In the genomic region with DNA sequence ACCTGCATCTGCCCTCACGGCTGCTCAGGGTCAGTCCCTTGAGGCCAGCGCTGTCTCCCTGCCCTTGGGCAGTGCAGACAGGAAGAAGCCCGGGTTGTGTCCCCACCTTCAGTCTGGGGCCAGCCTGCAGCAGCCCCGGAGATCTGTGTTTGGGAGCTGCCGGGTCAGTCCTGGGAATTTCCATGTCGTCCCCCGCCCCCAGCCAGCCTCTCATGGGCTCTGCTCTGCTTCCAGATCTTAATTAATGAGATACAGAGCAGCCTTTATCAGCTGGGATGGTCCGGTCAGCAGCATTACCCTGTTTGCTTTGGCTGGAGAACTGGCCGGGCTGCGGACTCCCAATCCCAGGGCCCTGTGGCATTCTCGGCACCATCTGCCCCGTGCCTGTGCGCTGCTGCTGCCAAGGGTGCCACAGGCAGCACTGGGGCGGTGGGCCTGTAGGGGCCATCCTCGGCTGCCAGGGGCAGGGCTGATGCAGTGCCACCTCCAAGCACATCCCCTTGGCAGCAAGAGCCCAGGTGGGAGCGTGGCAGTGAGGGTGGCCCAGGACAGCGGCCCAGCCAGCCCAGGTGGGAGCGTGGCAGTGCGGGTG, we compare ENCODE assay signal across 14 cellular contexts. TPM values are rescaled to one million over a fixed set of nuclear protein-coding genes. Genes with fewer than 3 reads are reported as not detected.
DNase-seq lines count a peak whose midpoint lies in the region; ATAC-seq, FAIRE-seq and TF ChIP-seq lines count a peak whose summit lies in the region.
"Had no signal": no experiment of that assay in that cellular context is flagged by ENCODE, and none has a peak within 500 bp of the region (broad histone marks: within the 10 kb centered on the region; RNA-seq: fewer than 3 reads in every experiment).

No MANE protein-coding gene starts in this region.

- no peaks in the 10 kb centered on the region for H3K9me2 ChIP-seq in GM23248 (ENCODE audit: insufficient read depth)

- H3K4me3 ChIP-seq in GM23248, result peak overlapping the region; percentile 81
- H3K4me3 ChIP-seq in left lung, result peak overlapping the region in 1 of 2 donors; percentile 66
- peak overlapping the region; percentile 66 to 79 for H3K4me3 ChIP-seq in stomach smooth muscle (ENCODE audit: low read length in 2 of 2)
- no peak overlapping the region for H3K4me3 ChIP-seq in small intestine (ENCODE audit: low read depth in 1 of 2, low read length in 2 of 2)

- peaks cover 10% of the 10 kb centered on the region for H3K4me1 Mint-ChIP-seq in CD4-positive, alpha-beta T cell (ENCODE audit: low read depth)
- H3K4me1 Mint-ChIP-seq: activated naive CD8-positive, alpha-beta T cell treated with anti-CD3 and anti-CD28 coated beads for 36 hours had no signal

- ATAC-seq in left lung, result peak; percentile 10
- ATAC-seq in CD4-positive, alpha-beta T cell (ENCODE audit: poor library complexity), result no peak

- CTCF ChIA-PET in CD4-positive, alpha-beta T cell (lab: Charles Lee), result no interaction called here

- H3K27me3 ChIP-seq in GM23248 (replicated peaks; ENCODE audit: insufficient read depth), result no peaks in the 10 kb centered on the region
- H3K27me3 ChIP-seq in left lung, result peaks cover 0 to 47% of the 10 kb centered on the region in 2 donors
- no peaks in the 10 kb centered on the region for H3K27me3 ChIP-seq in stomach smooth muscle (ENCODE audit: control insufficient read depth in 1 of 2, insufficient read depth in 2 of 2, low read length in 2 of 2)
- peaks cover 38% of the 10 kb centered on the region for H3K27me3 ChIP-seq in CD4-positive, alpha-beta T cell (ENCODE audit: control insufficient read depth, insufficient read depth, low read length)
- peaks cover 0 to 2% of the 10 kb centered on the region in 2 donors for H3K27me3 ChIP-seq in small intestine (ENCODE audit: control insufficient read depth in 2 of 2, insufficient read depth in 2 of 2, low read length in 2 of 2)

- 47 to 48% methylated on average over 18 to 19 of the region's 19 CpGs for WGBS in GM23248 (ENCODE audit: low coverage in 1 of 2, low lambda C conversion rate in 2 of 2, missing lambda C conversion rate in 2 of 2), 2 experiments
- WGBS in small intestine, 3 donors, result 58 to 80% (median 67%) methylated on average over 15 to 19 of the region's 19 CpGs

- H3K4me3 Mint-ChIP-seq in CD4-positive, alpha-beta T cell, result no peak overlapping the region
- H3K4me3 Mint-ChIP-seq: activated naive CD8-positive, alpha-beta T cell treated with anti-CD3 and anti-CD28 coated beads for 36 hours had no signal

- peak overlapping the region; percentile 85 for H3K4me2 ChIP-seq in GM23248 (ENCODE audit: unreplicated experiment)

- in situ Hi-C loops in GM23248 (cut with MboI), result no loop called here

- H3K27ac ChIP-seq in GM23248 (no peak overlapping the region), caudate nucleus (ENCODE audit: low read depth, low read length) (peak overlapping the region; percentile 99), left lung (peak overlapping the region in 1 of 2 donors; percentile 78), stomach smooth muscle (ENCODE audit: low read length) (peak overlapping the region; percentile 74), small intestine (ENCODE audit: low read depth in 1 of 2, low read length in 1 of 2) (no peak overlapping the region)
- no peak overlapping the region for H3K27ac ChIP-seq in CD4-positive, alpha-beta T cell (ENCODE audit: low read depth, low read length)

- no peak overlapping the region for H2AFZ ChIP-seq in GM23248

- no peaks in the 10 kb centered on the region for H3K9me3 ChIP-seq in GM23248 (ENCODE audit: low read depth)
- H3K9me3 ChIP-seq in left lung, result peaks cover 0 to 4% of the 10 kb centered on the region in 2 donors
- H3K9me3 ChIP-seq in stomach smooth muscle (ENCODE audit: control insufficient read depth in 2 of 2, low read length in 2 of 2), result peaks cover 0 to 3% of the 10 kb centered on the region in 2 donors
- peaks cover 19% of the 10 kb centered on the region for H3K9me3 ChIP-seq in CD4-positive, alpha-beta T cell (ENCODE audit: control insufficient read depth, low read length)
- no peaks in the 10 kb centered on the region for H3K9me3 ChIP-seq in small intestine (ENCODE audit: control insufficient read depth, low read depth)

- H3K79me2 ChIP-seq in GM23248 (ENCODE audit: insufficient read depth), result peaks cover 36% of the 10 kb centered on the region

- H3F3A ChIP-seq in GM23248 (ENCODE audit: insufficient read depth), result peaks cover 3% of the 10 kb centered on the region; the same call in 1 of the 2 replicates

- no peaks in the 10 kb centered on the region for H4K20me1 ChIP-seq in GM23248 (ENCODE audit: insufficient read depth)

- no peak for FAIRE-seq in small intestine (lab: Jason Lieb, UNC)

- peaks cover 11% of the 10 kb centered on the region for H3K9me3 Mint-ChIP-seq in CD4-positive, alpha-beta T cell

- intact Hi-C loops in left lung (cut with DNase I), result no loop called here
- intact Hi-C loops in CD4-positive, alpha-beta T cell (cut with DNase I, micrococcal nuclease), result no loop called here

- peak overlapping the region; percentile 13; the same call in 1 of the 2 replicates for H3K9ac ChIP-seq in GM23248
- peak overlapping the region; percentile 58 to 72 for H3K9ac ChIP-seq in stomach smooth muscle (ENCODE audit: low read length in 2 of 2)

- no peaks in the 10 kb centered on the region for H3K36me3 ChIP-seq in GM23248 (ENCODE audit: low read depth)
- peaks cover 0 to 12% of the 10 kb centered on the region in 2 donors for H3K36me3 ChIP-seq in left lung
- peaks cover 0 to 5% of the 10 kb centered on the region in 2 donors for H3K36me3 ChIP-seq in stomach smooth muscle (ENCODE audit: control insufficient read depth in 2 of 2, insufficient read depth in 2 of 2, low read length in 2 of 2)
- H3K36me3 ChIP-seq in small intestine (ENCODE audit: control insufficient read depth in 2 of 2, insufficient read depth in 2 of 2, low read length in 2 of 2), result no peaks in the 10 kb centered on the region

- H3K36me3 Mint-ChIP-seq in CD4-positive, alpha-beta T cell (ENCODE audit: low read depth), result peaks cover 4% of the 10 kb centered on the region
- H3K36me3 Mint-ChIP-seq: activated naive CD8-positive, alpha-beta T cell treated with anti-CD3 and anti-CD28 coated beads for 36 hours had no signal

- H3K4me1 ChIP-seq in GM23248 (ENCODE audit: insufficient read depth) (peaks cover 43% of the 10 kb centered on the region), left lung (peaks cover 11 to 39% of the 10 kb centered on the region in 2 donors), stomach smooth muscle (ENCODE audit: control insufficient read depth, insufficient read depth, low read length) (peaks cover 56% of the 10 kb centered on the region), small intestine (ENCODE audit: control insufficient read depth in 2 of 2, insufficient read depth in 1 of 2, low read depth in 1 of 2, low read length in 1 of 2) (peaks cover 2 to 3% of the 10 kb centered on the region in 2 donors)

- no peak for TF ChIP-seq CTCF in left lung (IDR thresholded peaks at IDR 0.05)
- TF ChIP-seq CTCF in CD4-positive, alpha-beta T cell (IDR thresholded peaks at IDR 0.05), result no peak

- DNase-seq in GM23248 (peak; percentile 40), caudate nucleus (lab: John Stamatoyannopoulos, UW) (peak in 18 of 61 donors; percentile 17 to 54 (median 34)), left lung (peak; percentile 32 to 67), NCI-H2029 (lab: John Stamatoyannopoulos, UW) (no peak), small intestine (no peak)
- no peak for DNase-seq in stimulated activated CD4-positive, alpha-beta T cell treated with anti-CD3 and anti-CD28 coated beads, Interleukin-1b, Interleukin-23, amount 100 ng/mL, for 48 hours
- no peak for DNase-seq in CD4-positive, alpha-beta T cell
- DNase-seq: activated CD4-positive, CD25-positive, alpha-beta regulatory T cell; activated naive CD8-positive, alpha-beta T cell treated with anti-CD3 and anti-CD28 coated beads for 36 hours; DMS53; GOT3; stimulated activated CD4-positive, alpha-beta T cell treated with anti-CD3 and anti-CD28 coated beads, Interleukin-4, amount 100 ng/mL, for 24 hours had no signal

- no peak overlapping the region for H3K27ac Mint-ChIP-seq in CD4-positive, alpha-beta T cell
- H3K27ac Mint-ChIP-seq: activated naive CD8-positive, alpha-beta T cell treated with anti-CD3 and anti-CD28 coated beads for 36 hours had no signal

- POLR2A ChIA-PET in CD4-positive, alpha-beta T cell (lab: Charles Lee), result no interaction called here

- peaks cover 30% of the 10 kb centered on the region for H3K27me3 Mint-ChIP-seq in CD4-positive, alpha-beta T cell

RNA-seq across cellular contexts. Expression of a gene that starts 2.4 kb away (rescaled TPM):
- 36.0 and 46.6 TPM in 2 replicates for total RNA-seq in GM23248 (2014; rRNA removed; shearing (Covaris generic))
- polyA plus RNA-seq in GM23248 (2016; fragmentation: Nextera tagmentation; extraction: Ambion mirVana) (28.0 and 28.1 TPM in 2 replicates), small intestine (10 to 100 TPM in 2 of 3 donors, 1 to 10 TPM in 1; 4.5 to 15.5 (median 14.9) TPM)
- total RNA-seq in left lung, result 10 to 100 TPM; 34.9 to 66.5 TPM
- total RNA-seq in CD4-positive, alpha-beta T cell, result not detected
- total RNA-seq: OCI-LY7 had no signal

RNA-seq across cellular contexts. Expression of a gene that starts 52.6 kb away (rescaled TPM):
- total RNA-seq in GM23248 (2014; rRNA removed; shearing (Covaris generic)), result 239 and 240 TPM in 2 replicates
- polyA plus RNA-seq in GM23248 (2016; fragmentation: Nextera tagmentation; extraction: Ambion mirVana), result 120 and 121 TPM in 2 replicates
- total RNA-seq in left lung, result 100 to 1,000 TPM; 125 to 138 TPM
- 10 to 100 TPM; 76.1 to 81.3 TPM for total RNA-seq in CD4-positive, alpha-beta T cell
- polyA plus RNA-seq in small intestine, result 100 to 1,000 TPM; 125 to 190 (median 175) TPM

Comparison
In these comparisons a context has a peak if more than half of its experiments do, and no peak if none do; other contexts are left out.
1. DNase-seq: peak in GM23248 (single experiment) and left lung (2 of 2); none in stimulated activated CD4-positive, alpha-beta T cell treated with anti-CD3 and anti-CD28 coated beads, Interleukin-1b, Interleukin-23, amount 100 ng/mL, for 48 hours (single experiment), CD4-positive, alpha-beta T cell (0 of 10), NCI-H2029 (single experiment) and small intestine (single experiment).
2. H3K27ac ChIP-seq: peak in caudate nucleus (single experiment) and stomach smooth muscle (single experiment); none in GM23248 (single experiment), CD4-positive, alpha-beta T cell (single experiment) and small intestine (0 of 2).
3. H3K4me3 ChIP-seq: peak in GM23248 (single experiment) and stomach smooth muscle (2 of 2); none in small intestine (0 of 2).
4. RNA of a gene that starts 2.4 kb away (total RNA-seq): 34.9 to 66.5 TPM in left lung and 36.0 to 46.6 TPM in GM23248; not detected in CD4-positive, alpha-beta T cell; every median in the first group is over 10 times any median in the second.